In the genomic region with DNA sequence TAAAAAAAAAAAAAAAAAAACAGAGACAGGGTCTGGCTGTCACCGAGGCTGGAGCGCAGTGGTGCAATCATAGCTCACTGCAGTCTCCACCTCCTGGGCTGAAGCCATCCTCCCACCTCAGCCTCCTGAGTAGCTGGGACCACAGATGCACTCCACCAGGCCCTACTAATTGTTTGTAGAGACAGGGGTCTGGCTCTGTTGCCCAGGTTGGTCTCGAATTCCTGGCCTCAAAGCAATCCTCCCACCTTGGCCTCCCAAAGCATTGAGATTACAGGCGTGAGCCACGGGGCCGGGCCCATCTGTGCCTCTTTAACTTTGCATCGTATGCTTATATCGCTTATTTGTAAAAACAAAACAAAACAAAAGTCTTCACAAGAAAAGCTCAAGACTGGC, we compare ENCODE assay signal across 8 cellular contexts. TPM values are rescaled to one million over a fixed set of nuclear protein-coding genes. Genes with fewer than 3 reads are reported as not detected.
DNase-seq lines count a peak whose midpoint lies in the region; ATAC-seq lines count a peak whose summit lies in the region.

No MANE protein-coding gene starts in this region.

- no peaks in the 10 kb centered on the region for H3K9me3 Mint-ChIP-seq in activated CD4-positive, alpha-beta T cell treated with anti-CD3 and anti-CD28 coated beads, Interleukin-2, amount 10 ng/mL, durations not matched to agents 24 days and 14 days
- H3K9me3 Mint-ChIP-seq in activated naive CD8-positive, alpha-beta T cell (ENCODE audit: low read depth), result no peaks in the 10 kb centered on the region
- no peaks in the 10 kb centered on the region for H3K9me3 Mint-ChIP-seq in stimulated activated naive CD8-positive, alpha-beta T cell treated with anti-CD3 and anti-CD28 coated beads, Interleukin-15, amount 100 ng/mL, for 72 hours

- H3K4me3 Mint-ChIP-seq in activated CD4-positive, alpha-beta T cell treated with anti-CD3 and anti-CD28 coated beads, Interleukin-2, amount 10 ng/mL, durations not matched to agents 24 days and 14 days, result peak overlapping the region; percentile 81
- H3K4me3 Mint-ChIP-seq in activated naive CD8-positive, alpha-beta T cell, result peak overlapping the region; percentile 85
- peak overlapping the region; percentile 82 to 85 for H3K4me3 Mint-ChIP-seq in stimulated activated naive CD8-positive, alpha-beta T cell treated with anti-CD3 and anti-CD28 coated beads, Interleukin-15, amount 100 ng/mL, for 72 hours

- ATAC-seq in stimulated activated naive CD8-positive, alpha-beta T cell treated with anti-CD3 and anti-CD28 coated beads, Interleukin-15, amount 100 ng/mL, for 72 hours, result no peak

- H3K36me3 Mint-ChIP-seq in activated CD4-positive, alpha-beta T cell treated with anti-CD3 and anti-CD28 coated beads, Interleukin-2, amount 10 ng/mL, durations not matched to agents 24 days and 14 days (ENCODE audit: low read depth), result peaks cover 1% of the 10 kb centered on the region
- H3K36me3 Mint-ChIP-seq in activated naive CD8-positive, alpha-beta T cell, result no peaks in the 10 kb centered on the region

- DNase-seq in activated CD4-positive, alpha-beta T cell treated with anti-CD3 and anti-CD28 coated beads, Interleukin-2, amount 10 ng/mL, durations not matched to agents 24 days and 14 days, result peak; percentile 70
- DNase-seq in activated CD4-positive, alpha-beta T cell treated with anti-CD3 and anti-CD28 coated beads, Interleukin-2, amount 50 U/mL, for 4 hours, result no peak
- peak; percentile 18 for DNase-seq in iris pigment epithelial cell (ENCODE audit: low read depth)
- peak in 1 of 2 donors; percentile 48 for DNase-seq in stimulated activated naive CD8-positive, alpha-beta T cell treated with anti-CD3 and anti-CD28 coated beads, Interleukin-15, amount 100 ng/mL, for 72 hours
- no peak for DNase-seq in effector CD4-positive, alpha-beta T cell
- no peak for DNase-seq in occipital lobe (lab: John Stamatoyannopoulos, UW)
- no peak for DNase-seq in ureter (ENCODE audit: low spot score)

- peaks cover 31% of the 10 kb centered on the region for H3K4me1 Mint-ChIP-seq in activated CD4-positive, alpha-beta T cell treated with anti-CD3 and anti-CD28 coated beads, Interleukin-2, amount 10 ng/mL, durations not matched to agents 24 days and 14 days
- peaks cover 60% of the 10 kb centered on the region for H3K4me1 Mint-ChIP-seq in activated naive CD8-positive, alpha-beta T cell (ENCODE audit: low read depth)
- peaks cover 41% of the 10 kb centered on the region for H3K4me1 Mint-ChIP-seq in stimulated activated naive CD8-positive, alpha-beta T cell treated with anti-CD3 and anti-CD28 coated beads, Interleukin-15, amount 100 ng/mL, for 72 hours

- no peaks in the 10 kb centered on the region for H3K27me3 Mint-ChIP-seq in activated CD4-positive, alpha-beta T cell treated with anti-CD3 and anti-CD28 coated beads, Interleukin-2, amount 10 ng/mL, durations not matched to agents 24 days and 14 days
- H3K27me3 Mint-ChIP-seq in activated naive CD8-positive, alpha-beta T cell, result no peaks in the 10 kb centered on the region
- H3K27me3 Mint-ChIP-seq in stimulated activated naive CD8-positive, alpha-beta T cell treated with anti-CD3 and anti-CD28 coated beads, Interleukin-15, amount 100 ng/mL, for 72 hours, result no peaks in the 10 kb centered on the region

- intact Hi-C loops in activated CD4-positive, alpha-beta T cell treated with anti-CD3 and anti-CD28 coated beads, Interleukin-2, amount 10 ng/mL, durations not matched to agents 24 days and 14 days (cut with micrococcal nuclease), result no loop called here

- H3K27ac Mint-ChIP-seq in activated CD4-positive, alpha-beta T cell treated with anti-CD3 and anti-CD28 coated beads, Interleukin-2, amount 10 ng/mL, durations not matched to agents 24 days and 14 days, result peak overlapping the region; percentile 89
- peak overlapping the region; percentile 91 for H3K27ac Mint-ChIP-seq in activated naive CD8-positive, alpha-beta T cell
- peak overlapping the region; percentile 86 to 90 for H3K27ac Mint-ChIP-seq in stimulated activated naive CD8-positive, alpha-beta T cell treated with anti-CD3 and anti-CD28 coated beads, Interleukin-15, amount 100 ng/mL, for 72 hours

RNA-seq across cellular contexts. Expression of gene CPT1A, which starts 3.1 kb away (rescaled TPM):
- 25.2 and 25.9 TPM in 2 replicates for total RNA-seq in activated CD4-positive, alpha-beta T cell treated with anti-CD3 and anti-CD28 coated beads, Interleukin-2, amount 10 ng/mL, durations not matched to agents 24 days and 14 days
- 5.5 TPM for total RNA-seq in occipital lobe
- total RNA-seq in ureter, result 33.3 TPM

Comparison
In these comparisons a context has a peak if more than half of its experiments do, and no peak if none do; other contexts are left out.
1. DNase-seq: peak in activated CD4-positive, alpha-beta T cell treated with anti-CD3 and anti-CD28 coated beads, Interleukin-2, amount 10 ng/mL, durations not matched to agents 24 days and 14 days (single experiment) and iris pigment epithelial cell (single experiment); none in activated CD4-positive, alpha-beta T cell treated with anti-CD3 and anti-CD28 coated beads, Interleukin-2, amount 50 U/mL, for 4 hours (0 of 2), effector CD4-positive, alpha-beta T cell (single experiment), occipital lobe (single experiment) and ureter (single experiment).
2. Peak in every context shown above with its lines, with median percentiles within 50 percentile points of each other: H3K27ac Mint-ChIP-seq and H3K4me3 Mint-ChIP-seq.